ENCODE assay signal across 2 cellular contexts in genomic region chr16:22291860-22292692, GRCh38.
TF ChIP-seq lines count a peak whose summit lies in the region.

No MANE protein-coding gene starts in this region.

TF ChIP-seq in HEK293, 187 proteins besides CTCF, POLR2A, EP300 and RAD21 (continued from another document and continues in another):
- TF ChIP-seq, protein P1, sequence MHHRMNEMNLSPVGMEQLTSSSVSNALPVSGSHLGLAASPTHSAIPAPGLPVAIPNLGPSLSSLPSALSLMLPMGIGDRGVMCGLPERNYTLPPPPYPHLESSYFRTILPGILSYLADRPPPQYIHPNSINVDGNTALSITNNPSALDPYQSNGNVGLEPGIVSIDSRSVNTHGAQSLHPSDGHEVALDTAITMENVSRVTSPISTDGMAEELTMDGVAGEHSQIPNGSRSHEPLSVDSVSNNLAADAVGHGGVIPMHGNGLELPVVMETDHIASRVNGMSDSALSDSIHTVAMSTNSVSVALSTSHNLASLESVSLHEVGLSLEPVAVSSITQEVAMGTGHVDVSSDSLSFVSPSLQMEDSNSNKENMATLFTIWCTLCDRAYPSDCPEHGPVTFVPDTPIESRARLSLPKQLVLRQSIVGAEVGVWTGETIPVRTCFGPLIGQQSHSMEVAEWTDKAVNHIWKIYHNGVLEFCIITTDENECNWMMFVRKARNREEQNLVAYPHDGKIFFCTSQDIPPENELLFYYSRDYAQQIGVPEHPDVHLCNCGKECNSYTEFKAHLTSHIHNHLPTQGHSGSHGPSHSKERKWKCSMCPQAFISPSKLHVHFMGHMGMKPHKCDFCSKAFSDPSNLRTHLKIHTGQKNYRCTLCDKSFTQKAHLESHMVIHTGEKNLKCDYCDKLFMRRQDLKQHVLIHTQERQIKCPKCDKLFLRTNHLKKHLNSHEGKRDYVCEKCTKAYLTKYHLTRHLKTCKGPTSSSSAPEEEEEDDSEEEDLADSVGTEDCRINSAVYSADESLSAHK (tag by site-specific recombination; IDR thresholded peaks at IDR 0.05): peak; percentile 99
- TF ChIP-seq, protein P2, sequence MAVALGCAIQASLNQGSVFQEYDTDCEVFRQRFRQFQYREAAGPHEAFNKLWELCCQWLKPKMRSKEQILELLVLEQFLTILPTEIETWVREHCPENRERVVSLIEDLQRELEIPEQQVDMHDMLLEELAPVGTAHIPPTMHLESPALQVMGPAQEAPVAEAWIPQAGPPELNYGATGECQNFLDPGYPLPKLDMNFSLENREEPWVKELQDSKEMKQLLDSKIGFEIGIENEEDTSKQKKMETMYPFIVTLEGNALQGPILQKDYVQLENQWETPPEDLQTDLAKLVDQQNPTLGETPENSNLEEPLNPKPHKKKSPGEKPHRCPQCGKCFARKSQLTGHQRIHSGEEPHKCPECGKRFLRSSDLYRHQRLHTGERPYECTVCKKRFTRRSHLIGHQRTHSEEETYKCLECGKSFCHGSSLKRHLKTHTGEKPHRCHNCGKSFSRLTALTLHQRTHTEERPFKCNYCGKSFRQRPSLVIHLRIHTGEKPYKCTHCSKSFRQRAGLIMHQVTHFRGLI (tag by site-specific recombination; IDR thresholded peaks at IDR 0.05): peak; percentile 22; the same call in 1 of the 2 replicates
- TF ChIP-seq ZNF660 (tag by site-specific recombination; IDR thresholded peaks at IDR 0.05) (0 out of 2 replicates have a peak, but pooled peaks have one; percentile 40), ZNF112 (tag by site-specific recombination; IDR thresholded peaks at IDR 0.05) (no peak), ZNF366 (tag by site-specific recombination; conservative IDR thresholded peaks at IDR 0.05) (peak; percentile 31; the same call in 1 of the 2 replicates), HOXD13 (CRISPR knock-in tag; IDR thresholded peaks at IDR 0.05; ENCODE audit: borderline replicate concordance) (peak; percentile 56; the same call in 1 of the 2 replicates), ZFP69B (tag by site-specific recombination; IDR thresholded peaks at IDR 0.05) (peak; percentile 41; the same call in 1 of the 2 replicates), ZIC2 (tag by site-specific recombination; IDR thresholded peaks at IDR 0.05) (peak; percentile 70), ZBTB7A (tag by site-specific recombination; IDR thresholded peaks at IDR 0.05; ENCODE audit: low read depth) (no peak), ZNF514 (tag by site-specific recombination; IDR thresholded peaks at IDR 0.05) (peak; percentile 55; the same call in 1 of the 2 replicates), ZEB2 (tag by site-specific recombination; IDR thresholded peaks at IDR 0.05) (0 out of 2 replicates have a peak, but pooled peaks have one; percentile 23), ZSCAN18 (tag by site-specific recombination; IDR thresholded peaks at IDR 0.05) (0 out of 2 replicates have a peak, but pooled peaks have one; percentile 44), ZNF692 (tag by site-specific recombination; IDR thresholded peaks at IDR 0.05) (peak; percentile 52), ZNF561 (tag by site-specific recombination; IDR thresholded peaks at IDR 0.05; ENCODE audit: borderline replicate concordance) (0 out of 2 replicates have a peak, but pooled peaks have one; percentile 54), IKZF3 (tag by site-specific recombination; IDR thresholded peaks at IDR 0.05) (peak; percentile 79), ZNF529 (tag by site-specific recombination; IDR thresholded peaks at IDR 0.05; ENCODE audit: insufficient replicate concordance) (no peak), ZNF132 (tag by site-specific recombination; IDR thresholded peaks at IDR 0.05; ENCODE audit: borderline replicate concordance) (no peak), ZNF335 (tag by site-specific recombination; conservative IDR thresholded peaks at IDR 0.05) (peak; percentile 67), ZBTB17 (tag by site-specific recombination; IDR thresholded peaks at IDR 0.05) (peak; percentile 67), ZNF558 (tag by site-specific recombination; IDR thresholded peaks at IDR 0.05) (peak; percentile 44; the same call in 1 of the 2 replicates), ZNF10 (tag by site-specific recombination; IDR thresholded peaks at IDR 0.05) (no peak)
- TF ChIP-seq, protein P3, sequence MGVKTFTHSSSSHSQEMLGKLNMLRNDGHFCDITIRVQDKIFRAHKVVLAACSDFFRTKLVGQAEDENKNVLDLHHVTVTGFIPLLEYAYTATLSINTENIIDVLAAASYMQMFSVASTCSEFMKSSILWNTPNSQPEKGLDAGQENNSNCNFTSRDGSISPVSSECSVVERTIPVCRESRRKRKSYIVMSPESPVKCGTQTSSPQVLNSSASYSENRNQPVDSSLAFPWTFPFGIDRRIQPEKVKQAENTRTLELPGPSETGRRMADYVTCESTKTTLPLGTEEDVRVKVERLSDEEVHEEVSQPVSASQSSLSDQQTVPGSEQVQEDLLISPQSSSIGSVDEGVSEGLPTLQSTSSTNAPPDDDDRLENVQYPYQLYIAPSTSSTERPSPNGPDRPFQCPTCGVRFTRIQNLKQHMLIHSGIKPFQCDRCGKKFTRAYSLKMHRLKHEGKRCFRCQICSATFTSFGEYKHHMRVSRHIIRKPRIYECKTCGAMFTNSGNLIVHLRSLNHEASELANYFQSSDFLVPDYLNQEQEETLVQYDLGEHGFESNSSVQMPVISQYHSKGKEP (tag by site-specific recombination; IDR thresholded peaks at IDR 0.05): peak; percentile 48; the same call in 1 of the 2 replicates

TF ChIP-seq in WTC11, 78 proteins besides CTCF, POLR2A, EP300 and RAD21 (continued from another document):
- TF ChIP-seq AR (CRISPR knock-in tag; IDR thresholded peaks at IDR 0.05) (no peak), E2F5 (CRISPR knock-in tag; IDR thresholded peaks at IDR 0.05) (no peak), ESRRA (CRISPR knock-in tag; IDR thresholded peaks at IDR 0.05; ENCODE audit: borderline replicate concordance) (no peak), GABPB1 (CRISPR knock-in tag; IDR thresholded peaks at IDR 0.05) (peak; percentile 100), ZNF317 (CRISPR knock-in tag; IDR thresholded peaks at IDR 0.05; ENCODE audit: borderline replicate concordance, low read depth) (no peak)
